9 cellular contexts compared by ENCODE assay signal in genomic region chr7:44617225-44617885, GRCh38. TPM values are rescaled to one million over a fixed set of nuclear protein-coding genes. Genes with fewer than 3 reads are reported as not detected.
DNase-seq lines count a peak whose midpoint lies in the region; FAIRE-seq and TF ChIP-seq lines count a peak whose summit lies in the region.
"Had no signal": no experiment of that assay in that cellular context is flagged by ENCODE, and none has a peak within 500 bp of the region (broad histone marks: within the 10 kb centered on the region; RNA-seq: fewer than 3 reads in every experiment).

No MANE protein-coding gene starts in this region.

- intact Hi-C loops in MCF 10A (cut with micrococcal nuclease) (no loop called here), breast epithelium (cut with DNase I; ENCODE audit: low total_unique reads) (no loop called here)

- TF ChIP-seq CTCF in MCF 10A (IDR thresholded peaks at IDR 0.05; ENCODE audit: unreplicated experiment) (no peak), breast epithelium (IDR thresholded peaks at IDR 0.05) (no peak), OCI-LY1 (IDR thresholded peaks at IDR 0.05; ENCODE audit: low read length) (no peak), choroid plexus epithelial cell (conservative IDR thresholded peaks at IDR 0.05; ENCODE audit: low read depth, low read length) (no peak)

- H3K9ac ChIP-seq in OCI-LY1 (ENCODE audit: low read length) = no peak overlapping the region

- H3K79me2 ChIP-seq in OCI-LY1 (ENCODE audit: insufficient read depth, low read length) = peaks cover 96% of the 10 kb centered on the region

- no peaks in the 10 kb centered on the region for H3K9me2 ChIP-seq in OCI-LY1 (ENCODE audit: low read depth, low read length)

- H3K4me1 ChIP-seq in breast epithelium = no peaks in the 10 kb centered on the region
- peaks cover 67% of the 10 kb centered on the region for H3K4me1 ChIP-seq in OCI-LY1 (ENCODE audit: insufficient read depth, low read length, severe bottlenecking)

- no peaks in the 10 kb centered on the region for H3K9me3 ChIP-seq in breast epithelium
- no peaks in the 10 kb centered on the region for H3K9me3 ChIP-seq in OCI-LY1 (ENCODE audit: low read length)

- POLR2A ChIA-PET in MCF 10A (lab: Yijun Ruan, JAX) = interaction anchor here (0.7 to 2.3 kb wide), 5 partner anchors 8 to 20 kb away, joined by 3 to 23 read pairs (median 6); partner anchors contain the start of gene OGDH

- H3K27ac ChIP-seq in breast epithelium = no peak overlapping the region
- H3K27ac ChIP-seq in OCI-LY1 (ENCODE audit: low read depth, low read length, poor library complexity, severe bottlenecking) = peak overlapping the region; percentile 18

- peak; percentile 9 for DNase-seq in MCF 10A (ENCODE audit: unreplicated experiment)
- DNase-seq in breast epithelium (ENCODE audit: low spot score in 2 of 2) = no peak
- peak; percentile 46 for DNase-seq in choroid plexus epithelial cell (ENCODE audit: low read depth)
- no peak for DNase-seq in nucleus accumbens (lab: John Stamatoyannopoulos, UW)
- no peak for DNase-seq in H7
- DNase-seq in frontal cortex (ENCODE audit: low spot score in 2 of 2) = no peak

- TF ChIP-seq POLR2A in breast epithelium (IDR thresholded peaks at IDR 0.05) = no peak

- H3K4me3 Mint-ChIP-seq in MCF 10A (ENCODE audit: unreplicated experiment) = no peak overlapping the region
- peak overlapping the region; percentile 58 for H3K4me3 Mint-ChIP-seq in stimulated activated naive CD8-positive, alpha-beta T cell treated with anti-CD3 and anti-CD28 coated beads, Interleukin-15, Interleukin-2, amounts not matched to agents 100 ng/mL and 50 ng/mL, for 24 hours

- peak overlapping the region; percentile 75 for H3K27ac Mint-ChIP-seq in MCF 10A (ENCODE audit: low read depth, unreplicated experiment)
- H3K27ac Mint-ChIP-seq in stimulated activated naive CD8-positive, alpha-beta T cell treated with anti-CD3 and anti-CD28 coated beads, Interleukin-15, Interleukin-2, amounts not matched to agents 100 ng/mL and 50 ng/mL, for 24 hours = peak overlapping the region; percentile 90

- no TSS peak for BruUV-seq in MCF 10A (replicated peaks; lab: Mats Ljungman, UMichigan)

- H3K4me1 Mint-ChIP-seq in MCF 10A (ENCODE audit: insufficient read depth, unreplicated experiment) = peaks cover 30% of the 10 kb centered on the region
- peaks cover 83% of the 10 kb centered on the region for H3K4me1 Mint-ChIP-seq in stimulated activated naive CD8-positive, alpha-beta T cell treated with anti-CD3 and anti-CD28 coated beads, Interleukin-15, Interleukin-2, amounts not matched to agents 100 ng/mL and 50 ng/mL, for 24 hours (ENCODE audit: low read depth)

- H3K9me3 Mint-ChIP-seq in MCF 10A (ENCODE audit: unreplicated experiment) = no peaks in the 10 kb centered on the region
- no peaks in the 10 kb centered on the region for H3K9me3 Mint-ChIP-seq in stimulated activated naive CD8-positive, alpha-beta T cell treated with anti-CD3 and anti-CD28 coated beads, Interleukin-15, Interleukin-2, amounts not matched to agents 100 ng/mL and 50 ng/mL, for 24 hours

- CTCF ChIA-PET in MCF 10A (lab: Yijun Ruan, JAX) = interaction anchor here (0.5 kb wide), 1 partner anchor 193 kb away, joined by 3 read pairs; no protein-coding TSS in a partner anchor

- H3K27me3 ChIP-seq in breast epithelium (no peaks in the 10 kb centered on the region), OCI-LY1 (ENCODE audit: insufficient read depth, low read length) (no peaks in the 10 kb centered on the region), H7 (ENCODE audit: control insufficient read depth, insufficient read depth, low read length) (no peaks in the 10 kb centered on the region)
- H3K27me3 ChIP-seq: BLaER1 treated with 17β-estradiol and CSF1 and Interleukin-3, amounts not matched to agents 10 nM and 100 nM had no signal

- no peaks in the 10 kb centered on the region for H3K36me3 ChIP-seq in breast epithelium
- peaks cover 10% of the 10 kb centered on the region for H3K36me3 ChIP-seq in OCI-LY1 (ENCODE audit: insufficient read depth, low read length)
- no peaks in the 10 kb centered on the region; the same call in 1 of the 2 replicates for H3K36me3 ChIP-seq in H7 (replicated peaks; ENCODE audit: control insufficient read depth, insufficient read depth, low read length)

- H3K36me3 Mint-ChIP-seq in MCF 10A (ENCODE audit: insufficient read depth, unreplicated experiment) = peaks cover 24% of the 10 kb centered on the region
- H3K36me3 Mint-ChIP-seq in stimulated activated naive CD8-positive, alpha-beta T cell treated with anti-CD3 and anti-CD28 coated beads, Interleukin-15, Interleukin-2, amounts not matched to agents 100 ng/mL and 50 ng/mL, for 24 hours (ENCODE audit: low read depth) = peaks cover 35% of the 10 kb centered on the region

- H3K4me3 ChIP-seq in breast epithelium (no peak overlapping the region), OCI-LY1 (ENCODE audit: low read depth, low read length, poor library complexity, severe bottlenecking) (no peak overlapping the region), choroid plexus epithelial cell (ENCODE audit: low read depth, low read length) (no peak overlapping the region), H7 (ENCODE audit: insufficient read depth, low read depth, low read length) (no peak overlapping the region)
- H3K4me3 ChIP-seq: BLaER1 treated with 17β-estradiol and CSF1 and Interleukin-3, amounts not matched to agents 10 nM and 100 nM had no signal

- H4K20me1 ChIP-seq in OCI-LY1 (ENCODE audit: insufficient read depth, low read length) = no peaks in the 10 kb centered on the region

- no peaks in the 10 kb centered on the region for H3F3A ChIP-seq in OCI-LY1 (ENCODE audit: insufficient read depth, low read length)

- H3K27me3 Mint-ChIP-seq in MCF 10A (ENCODE audit: insufficient read depth, unreplicated experiment) = no peaks in the 10 kb centered on the region
- H3K27me3 Mint-ChIP-seq in stimulated activated naive CD8-positive, alpha-beta T cell treated with anti-CD3 and anti-CD28 coated beads, Interleukin-15, Interleukin-2, amounts not matched to agents 100 ng/mL and 50 ng/mL, for 24 hours = no peaks in the 10 kb centered on the region

- H3K4me2 ChIP-seq in OCI-LY1 (ENCODE audit: low read length) = peak overlapping the region; percentile 3; the same call in 1 of the 2 replicates

- H2AFZ ChIP-seq in OCI-LY1 (ENCODE audit: low read length) = no peak overlapping the region

- FAIRE-seq in frontal cortex (lab: Jason Lieb, UNC) = no peak

RNA-seq across cellular contexts. Expression of gene OGDH, which starts 10.9 kb away (rescaled TPM):
- 75.1 and 91.1 TPM in 2 replicates for total RNA-seq in MCF 10A (2022)
- total RNA-seq in breast epithelium = 10 to 100 TPM; 45.7 to 67.5 (median 46.2) TPM
- 63.1 and 71.3 TPM in 2 replicates for total RNA-seq in H7 (2014; rRNA removed; shearing (Covaris generic))
- 35.1 TPM for total RNA-seq in frontal cortex

RNA-seq across cellular contexts. Expression of gene TMED4, which starts 35.3 kb away (rescaled TPM):
- 49.7 and 58.0 TPM in 2 replicates for total RNA-seq in MCF 10A (2022)
- total RNA-seq in breast epithelium = 100 to 1,000 TPM; 143 to 208 (median 171) TPM
- total RNA-seq in H7 (2014; rRNA removed; shearing (Covaris generic)) = 94.4 and 114 TPM in 2 replicates
- total RNA-seq in frontal cortex = 73.4 TPM

RNA-seq across cellular contexts. Expression of gene DDX56, which starts 43.6 kb away (rescaled TPM):
- total RNA-seq in MCF 10A (2022) (104 and 105 TPM in 2 replicates), breast epithelium (10 to 100 TPM; 48.6 to 61.9 (median 61.8) TPM), frontal cortex (39.5 TPM)
- 81.2 and 93.4 TPM in 2 replicates for total RNA-seq in H7 (2014; rRNA removed; shearing (Covaris generic))

Comparison
In these comparisons a context has a peak if more than half of its experiments do, and no peak if none do; other contexts are left out.
1. DNase-seq: peak in MCF 10A (single experiment) and choroid plexus epithelial cell (single experiment); none in breast epithelium (0 of 2), nucleus accumbens (0 of 56), H7 (single experiment) and frontal cortex (0 of 2).